In genomic region chr11:134457411-134458007, GRCh38 we compare ENCODE assay signal across 3 cellular contexts. TPM values are rescaled to one million over a fixed set of nuclear protein-coding genes. Genes with fewer than 3 reads are reported as not detected.
"Had no signal": no experiment of that assay in that cellular context is flagged by ENCODE, and none has a peak within 500 bp of the region (broad histone marks: within the 10 kb centered on the region; RNA-seq: fewer than 3 reads in every experiment).

No MANE protein-coding gene starts in this region.

RNA-seq across cellular contexts. Expression of gene B3GAT1, which starts 45.5 kb away (rescaled TPM):
- total RNA-seq: HepG2, IMR-90 had no signal
- polyA plus RNA-seq: HepG2, IgD-negative memory B cell, IMR-90 had no signal
